In genomic region chr11:112632866-112633505, GRCh38 we compare ENCODE assay signal across 20 cellular contexts.
DNase-seq lines count a peak whose midpoint lies in the region; ATAC-seq, FAIRE-seq and TF ChIP-seq lines count a peak whose summit lies in the region.
"Had no signal": no experiment of that assay in that cellular context is flagged by ENCODE, and none has a peak within 500 bp of the region (broad histone marks: within the 10 kb centered on the region; RNA-seq: fewer than 3 reads in every experiment).

No MANE protein-coding gene starts in this region.

- H3K18ac ChIP-seq in trophoblast cell (ENCODE audit: low read length), result no peak overlapping the region

- H3K9me3 ChIP-seq in MG63 (no peaks in the 10 kb centered on the region), astrocyte (ENCODE audit: insufficient read depth, low read depth, low read length) (no peaks in the 10 kb centered on the region), trophoblast cell (ENCODE audit: insufficient read depth, low read depth, low read length) (no peaks in the 10 kb centered on the region)
- H3K9me3 ChIP-seq: SJCRH30 had no signal

- H3K4me1 ChIP-seq in astrocyte (ENCODE audit: insufficient read depth, low read length) (no peaks in the 10 kb centered on the region), trophoblast cell (ENCODE audit: control insufficient read depth in 1 of 2, insufficient read depth in 2 of 2, low read length in 2 of 2) (no peaks in the 10 kb centered on the region)
- H3K4me1 ChIP-seq: BLaER1 had no signal

- H3K4me1 Mint-ChIP-seq in astrocyte (ENCODE audit: low read depth, unreplicated experiment), result peaks cover 8% of the 10 kb centered on the region
- H3K4me1 Mint-ChIP-seq in activated CD8-positive, alpha-beta memory T cell treated with anti-CD3 and anti-CD28 coated beads, Interleukin-2, amount 10 ng/mL, durations not matched to agents 7 days and 5 days, result no peaks in the 10 kb centered on the region
- H3K4me1 Mint-ChIP-seq: CD4-positive, alpha-beta memory T cell had no signal

- H3K27ac ChIP-seq in astrocyte (ENCODE audit: low read depth, low read length) (no peak overlapping the region), trophoblast cell (ENCODE audit: low read depth, low read length) (no peak overlapping the region)
- H3K27ac ChIP-seq: BLaER1, RWPE1, SJCRH30 had no signal

- ATAC-seq in esophagus mucosa (peak; percentile 53), left lobe of liver (no peak)
- ATAC-seq in activated CD8-positive, alpha-beta memory T cell treated with anti-CD3 and anti-CD28 coated beads, Interleukin-2, amount 10 ng/mL, durations not matched to agents 7 days and 5 days, result no peak

- no peaks in the 10 kb centered on the region for H4K20me1 ChIP-seq in astrocyte (ENCODE audit: insufficient read depth, low read length)
- H4K20me1 ChIP-seq: BLaER1 had no signal

- no peak overlapping the region for H2BK12ac ChIP-seq in trophoblast cell (ENCODE audit: low read length)

- no peak overlapping the region for H4K91ac ChIP-seq in trophoblast cell (ENCODE audit: low read depth, low read length)

- H3K27me3 Mint-ChIP-seq in astrocyte (ENCODE audit: low read depth, unreplicated experiment), result peaks cover 26% of the 10 kb centered on the region
- H3K27me3 Mint-ChIP-seq in activated CD8-positive, alpha-beta memory T cell treated with anti-CD3 and anti-CD28 coated beads, Interleukin-2, amount 10 ng/mL, durations not matched to agents 7 days and 5 days, result peaks cover 23% of the 10 kb centered on the region

- H3K79me1 ChIP-seq in trophoblast cell (ENCODE audit: low read length), result no peaks in the 10 kb centered on the region

- H3K4ac ChIP-seq in trophoblast cell (ENCODE audit: low read depth, low read length), result no peak overlapping the region

- no peak for FAIRE-seq in astrocyte (lab: Jason Lieb, UNC)
- FAIRE-seq: GM18507 had no signal

- H3K4me3 ChIP-seq in MG63, result no peak overlapping the region
- no peak overlapping the region for H3K4me3 ChIP-seq in astrocyte (ENCODE audit: insufficient read depth, low read depth, low read length)
- no peak overlapping the region for H3K4me3 ChIP-seq in trophoblast cell (ENCODE audit: low read depth, low read length)
- H3K4me3 ChIP-seq: BLaER1, SJCRH30 had no signal

- H3K4me2 ChIP-seq in astrocyte (ENCODE audit: low read length), result no peak overlapping the region
- no peak overlapping the region for H3K4me2 ChIP-seq in trophoblast cell (ENCODE audit: low read length)
- H3K4me2 ChIP-seq: BLaER1 had no signal

- H3K36me3 ChIP-seq in MG63 (no peaks in the 10 kb centered on the region), astrocyte (ENCODE audit: insufficient read depth, low read length) (no peaks in the 10 kb centered on the region), trophoblast cell (ENCODE audit: control insufficient read depth in 1 of 2, insufficient read depth in 2 of 2, low read length in 2 of 2) (no peaks in the 10 kb centered on the region)
- H3K36me3 ChIP-seq: BLaER1, SJCRH30 had no signal

- DNase-seq in MG63 (peak; percentile 57), astrocyte (ENCODE audit: low read depth) (peak; percentile 33), trophoblast cell (peak; percentile 16 to 58), left lobe of liver (ENCODE audit: low spot score) (no peak), SHP77 (lab: John Stamatoyannopoulos, UW) (no peak)
- no peak for DNase-seq in activated CD8-positive, alpha-beta memory T cell treated with anti-CD3 and anti-CD28 coated beads, Interleukin-2, amount 10 ng/mL, durations not matched to agents 7 days and 5 days
- no peak for DNase-seq in stimulated activated CD4-positive, alpha-beta T cell treated with anti-CD3 and anti-CD28 coated beads, Interleukin-12 subunit alpha, Interleukin-12 subunit beta, amount 100 ng/mL, for 4 hours
- DNase-seq: CD4-positive, alpha-beta memory T cell; DMS53; HCEC 1CT; NCI-H1105; NCI-H2081; NCI-H510A; NCI-H748 treated with DMSO at 0.1 percent for 48 hours; SJCRH30; SW 1271 had no signal

- CTCF ChIA-PET in activated CD8-positive, alpha-beta memory T cell treated with anti-CD3 and anti-CD28 coated beads, Interleukin-2, amount 10 ng/mL, durations not matched to agents 7 days and 5 days (lab: Charles Lee), result no interaction called here

- H3K14ac ChIP-seq in trophoblast cell (ENCODE audit: low read length), result no peak overlapping the region

- H3K23ac ChIP-seq in trophoblast cell (ENCODE audit: low read length), result no peak overlapping the region

- H3K79me2 ChIP-seq in astrocyte (ENCODE audit: insufficient read depth, low read length), result no peaks in the 10 kb centered on the region
- no peaks in the 10 kb centered on the region for H3K79me2 ChIP-seq in trophoblast cell (ENCODE audit: control insufficient read depth, insufficient read depth, low read length, poor library complexity)

- H2AFZ ChIP-seq in astrocyte (ENCODE audit: low read depth, low read length), result no peak overlapping the region
- no peak overlapping the region for H2AFZ ChIP-seq in trophoblast cell (ENCODE audit: insufficient read depth, low read length, poor library complexity)

- no peak overlapping the region for H4K8ac ChIP-seq in trophoblast cell (ENCODE audit: low read depth, low read length)

- no peaks in the 10 kb centered on the region for H3K9me3 Mint-ChIP-seq in astrocyte (ENCODE audit: unreplicated experiment)
- no peaks in the 10 kb centered on the region for H3K9me3 Mint-ChIP-seq in activated CD8-positive, alpha-beta memory T cell treated with anti-CD3 and anti-CD28 coated beads, Interleukin-2, amount 10 ng/mL, durations not matched to agents 7 days and 5 days (ENCODE audit: low read depth)

- H3K27ac Mint-ChIP-seq in astrocyte (ENCODE audit: unreplicated experiment), result no peak overlapping the region
- no peak overlapping the region for H3K27ac Mint-ChIP-seq in activated CD8-positive, alpha-beta memory T cell treated with anti-CD3 and anti-CD28 coated beads, Interleukin-2, amount 10 ng/mL, durations not matched to agents 7 days and 5 days
- H3K27ac Mint-ChIP-seq: CD4-positive, alpha-beta memory T cell had no signal

- WGBS in trophoblast cell (ENCODE audit: extremely low coverage, insufficient coverage, insufficient read length), result no CpG with 5 or more reads among the region's 5 CpGs

- H4K12ac ChIP-seq in trophoblast cell (ENCODE audit: low read depth, low read length), result no peak overlapping the region

- no peak overlapping the region for H3K9ac ChIP-seq in astrocyte (ENCODE audit: low read length)
- H3K9ac ChIP-seq in trophoblast cell (ENCODE audit: low read length), result no peak overlapping the region
- H3K9ac ChIP-seq: BLaER1 had no signal

- H3K27me3 ChIP-seq in MG63 (no peaks in the 10 kb centered on the region), astrocyte (ENCODE audit: insufficient read depth, low read length) (peaks cover 8% of the 10 kb centered on the region), trophoblast cell (ENCODE audit: insufficient read depth, low read length) (no peaks in the 10 kb centered on the region)
- H3K27me3 ChIP-seq: BLaER1, SJCRH30 had no signal

- no peaks in the 10 kb centered on the region for H3K36me3 Mint-ChIP-seq in astrocyte (ENCODE audit: low read depth, unreplicated experiment)
- no peaks in the 10 kb centered on the region for H3K36me3 Mint-ChIP-seq in activated CD8-positive, alpha-beta memory T cell treated with anti-CD3 and anti-CD28 coated beads, Interleukin-2, amount 10 ng/mL, durations not matched to agents 7 days and 5 days
- H3K36me3 Mint-ChIP-seq: CD4-positive, alpha-beta memory T cell had no signal

- H2BK5ac ChIP-seq in trophoblast cell (ENCODE audit: low read depth, low read length, poor library complexity), result no peak overlapping the region

- H2AK5ac ChIP-seq in trophoblast cell (ENCODE audit: low read length), result no peak overlapping the region

- H3K4me3 Mint-ChIP-seq in astrocyte (ENCODE audit: unreplicated experiment), result no peak overlapping the region
- no peak overlapping the region for H3K4me3 Mint-ChIP-seq in activated CD8-positive, alpha-beta memory T cell treated with anti-CD3 and anti-CD28 coated beads, Interleukin-2, amount 10 ng/mL, durations not matched to agents 7 days and 5 days
- H3K4me3 Mint-ChIP-seq: CD4-positive, alpha-beta memory T cell had no signal

- TF ChIP-seq CTCF in astrocyte (IDR thresholded peaks at IDR 0.05; ENCODE audit: insufficient read depth, low read depth, low read length), result no peak

- no peak overlapping the region for H2BK120ac ChIP-seq in trophoblast cell (ENCODE audit: insufficient read depth, low read length, poor library complexity)

Comparison
In these comparisons a context has a peak if more than half of its experiments do, and no peak if none do; other contexts are left out.
1. DNase-seq: peak in MG63 (single experiment), astrocyte (single experiment) and trophoblast cell (2 of 2); none in left lobe of liver (single experiment), activated CD8-positive, alpha-beta memory T cell treated with anti-CD3 and anti-CD28 coated beads, Interleukin-2, amount 10 ng/mL, durations not matched to agents 7 days and 5 days (single experiment), SHP77 (0 of 2) and stimulated activated CD4-positive, alpha-beta T cell treated with anti-CD3 and anti-CD28 coated beads, Interleukin-12 subunit alpha, Interleukin-12 subunit beta, amount 100 ng/mL, for 4 hours (single experiment).